Comparison of ENCODE assay signal across 8 cellular contexts in the genomic region with DNA sequence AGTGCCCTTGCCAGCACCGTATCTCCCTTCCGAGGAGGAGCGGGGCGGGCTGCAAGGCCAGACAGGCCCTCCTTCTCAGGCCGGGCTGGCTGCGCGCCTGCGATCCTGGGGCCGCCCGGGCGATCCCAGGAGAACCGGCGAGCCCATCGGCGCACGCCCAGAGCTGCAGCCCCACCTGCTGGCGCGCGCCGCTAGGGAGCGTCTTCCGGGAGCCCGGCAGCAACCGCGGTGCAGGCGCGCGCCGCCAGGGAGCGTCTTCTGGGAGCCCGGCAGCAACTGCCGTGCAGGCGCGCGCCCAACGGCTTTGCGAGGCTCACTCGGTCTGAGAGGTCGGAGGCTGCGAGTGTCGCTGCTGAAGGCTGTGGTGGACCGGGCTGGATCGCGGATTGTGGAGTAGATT.
A peak's percentile ranks its signal among the peaks of the same experiment; 100 is the strongest.
DNase-seq lines count a peak whose midpoint lies in the region; ATAC-seq, FAIRE-seq and TF ChIP-seq lines count a peak whose summit lies in the region.
"Not testable (repeated sequence)": the region's sequence is repeated elsewhere in the genome, so short reads cannot be mapped to it uniquely, and the experiment has no call there.

No MANE protein-coding gene starts in this region.

- H3K4me2 ChIP-seq in K562 (ENCODE audit: insufficient read depth, low read length) = not testable (repeated sequence)

- H4K20me1 ChIP-seq in K562 (replicated peaks; ENCODE audit: control insufficient read depth, insufficient read depth, low read length) = not testable (repeated sequence)

- WGBS in K562 (ENCODE audit: insufficient coverage, low coverage, missing lambda C conversion rate) = 0% methylated on average over 4 of the region's 44 CpGs

- H3K79me2 ChIP-seq in K562 (ENCODE audit: control insufficient read depth, insufficient read depth, low read length) = not testable (repeated sequence)

- not testable (repeated sequence) for TF ChIP-seq POLR2A in H54 (IDR thresholded peaks at IDR 0.05; ENCODE audit: low read depth, low read length); K562 (conservative IDR thresholded peaks at IDR 0.05)

- not testable (repeated sequence) for H3K9me3 Mint-ChIP-seq in type B pancreatic cell

- not testable (repeated sequence) for H3K27ac Mint-ChIP-seq in type B pancreatic cell

- not testable (repeated sequence) for H2AFZ ChIP-seq in K562 (ENCODE audit: low read depth, low read length)

- H3K4me3 Mint-ChIP-seq in type B pancreatic cell = not testable (repeated sequence)

- not testable (repeated sequence) for H3K36me3 ChIP-seq in K562 (ENCODE audit: control insufficient read depth, insufficient read depth, low read length); kidney (ENCODE audit: control insufficient read depth in 1 of 2, insufficient read depth in 2 of 2, low read length in 2 of 2)

- not testable (repeated sequence) for H3K27me3 ChIP-seq in K562 (ENCODE audit: control insufficient read depth in 2 of 2, insufficient read depth in 2 of 2, low read length in 2 of 2)

- peak in 2 of 3 experiments; percentile 40 to 56; a peak in 4 of 6 replicates for TF ChIP-seq CTCF in K562 (IDR thresholded peaks at IDR 0.05 in 2 of 3, conservative IDR thresholded peaks at IDR 0.05 in 1 of 3; ENCODE audit: insufficient read depth in 2 of 3, low read depth in 1 of 3, low read length in 3 of 3)
- TF ChIP-seq CTCF in kidney (IDR thresholded peaks at IDR 0.05; ENCODE audit: borderline replicate concordance, extremely low read depth, insufficient read depth) = peak; percentile 44
- peak; percentile 62 for TF ChIP-seq CTCF in type B pancreatic cell (conservative IDR thresholded peaks at IDR 0.05)

- CTCF ChIA-PET in K562 (lab: Yijun Ruan, JAX; ENCODE audit: low intra/inter-chr PET ratio) = not testable (repeated sequence)

- not testable (repeated sequence) for H3K4me1 Mint-ChIP-seq in type B pancreatic cell (ENCODE audit: unreplicated experiment)

- POLR2A ChIA-PET in K562 (lab: Yijun Ruan, JAX) = not testable (repeated sequence)

- ATAC-seq in GM18508 (IDR thresholded peaks at IDR 0.05; ENCODE audit: insufficient read depth, unreplicated experiment) (peak; percentile 100), HG03460 (IDR thresholded peaks at IDR 0.05; ENCODE audit: unreplicated experiment) (peak; percentile 100), K562 (peak; percentile 100)

- DNase-seq in H54 (ENCODE audit: insufficient read length, low spot score); K562 (ENCODE audit: extremely low read depth in 1 of 4, low spot score in 3 of 4): not testable (repeated sequence)
- DNase-seq in activated CD4-positive, alpha-beta T cell treated with anti-CD3 and anti-CD28 coated beads, Interleukin-2, amount 50 U/mL, for 4 hours = peak; percentile 66 to 69
- DNase-seq in kidney (peak; percentile 90), type B pancreatic cell (ENCODE audit: extremely low spot score, unreplicated experiment) (peak; percentile 94)
- DNase-seq in stimulated activated CD4-positive, alpha-beta T cell treated with anti-CD3 and anti-CD28 coated beads, Interleukin-15, amount 100 ng/mL, for 1 hour (ENCODE audit: low read depth in 1 of 2, low spot score in 1 of 2) = peak; percentile 51 to 71

- H3K4me1 ChIP-seq in K562 (replicated peaks in 1 of 2; ENCODE audit: control insufficient read depth in 2 of 2, insufficient read depth in 2 of 2, low read length in 2 of 2); kidney (ENCODE audit: control insufficient read depth in 1 of 2, insufficient read depth in 1 of 2, low read depth in 1 of 2, low read length in 2 of 2): not testable (repeated sequence)

- not testable (repeated sequence) for BruUV-seq in K562 (replicated peaks; lab: Mats Ljungman, UMichigan)

- H3K9me3 ChIP-seq in K562 (replicated peaks; ENCODE audit: control insufficient read depth, insufficient read depth, low read depth, low read length); kidney (ENCODE audit: control insufficient read depth in 1 of 2, low read length in 2 of 2): not testable (repeated sequence)

- intact Hi-C loops in K562 (cut with micrococcal nuclease); kidney (cut with DNase I): not testable (repeated sequence)

- not testable (repeated sequence) for H3K9me1 ChIP-seq in K562 (ENCODE audit: control insufficient read depth, insufficient read depth, low read length)

- H3K27ac ChIP-seq in K562 (ENCODE audit: extremely low read depth, low read depth, low read length); kidney (ENCODE audit: low read depth in 2 of 2, low read length in 2 of 2): not testable (repeated sequence)

- H3K27me3 Mint-ChIP-seq in type B pancreatic cell = not testable (repeated sequence)

- not testable (repeated sequence) for TF ChIP-seq EP300 in K562 (IDR thresholded peaks at IDR 0.05; ENCODE audit: low read length)

- in situ Hi-C loops in K562 (cut with MboI) = not testable (repeated sequence)

- FAIRE-seq in H54 (lab: Jason Lieb, UNC) = peak; percentile 23
- FAIRE-seq in K562 (lab: Jason Lieb, UNC); kidney (lab: Jason Lieb, UNC): not testable (repeated sequence)

- TF ChIP-seq RAD21 in K562 (CRISPR knock-in tag; conservative IDR thresholded peaks at IDR 0.05 in 1 of 2, IDR thresholded peaks at IDR 0.05 in 1 of 2) = peak; percentile 51 to 68

- not testable (repeated sequence) for H3K36me3 Mint-ChIP-seq in type B pancreatic cell

- H3K4me3 ChIP-seq in K562; kidney (ENCODE audit: low read length in 2 of 2): not testable (repeated sequence)

- not testable (repeated sequence) for H3K9ac ChIP-seq in K562 (ENCODE audit: insufficient read depth in 1 of 2, low read depth in 2 of 2, low read length in 2 of 2); kidney (ENCODE audit: low read length in 2 of 2)

TF ChIP-seq in K562, 482 proteins besides CTCF, POLR2A, EP300 and RAD21:
- TF ChIP-seq MAZ (CRISPR knock-in tag; conservative IDR thresholded peaks at IDR 0.05 in 1 of 2, IDR thresholded peaks at IDR 0.05 in 1 of 2) (peak in 1 of 2 experiments; percentile 27; a peak in 1 of 4 replicates), CXXC5 (CRISPR knock-in tag; IDR thresholded peaks at IDR 0.05) (peak; percentile 59), RB1 (IDR thresholded peaks at IDR 0.05; ENCODE audit: low read depth) (peak; percentile 35; the same call in 1 of the 2 replicates), L3MBTL2 (IDR thresholded peaks at IDR 0.05) (peak; percentile 36; the same call in 1 of the 2 replicates), NRF1 (conservative IDR thresholded peaks at IDR 0.05 in 1 of 2, IDR thresholded peaks at IDR 0.05 in 1 of 2) (peak; percentile 23 to 39; a peak in 3 of 4 replicates), SMC3 (conservative IDR thresholded peaks at IDR 0.05; ENCODE audit: insufficient read depth, low read depth, low read length) (0 out of 2 replicates have a peak, but pooled peaks have one; percentile 16), CTBP1 (IDR thresholded peaks at IDR 0.05; ENCODE audit: borderline replicate concordance) (peak; percentile 40; the same call in 1 of the 2 replicates)
- TF ChIP-seq, protein P1, sequence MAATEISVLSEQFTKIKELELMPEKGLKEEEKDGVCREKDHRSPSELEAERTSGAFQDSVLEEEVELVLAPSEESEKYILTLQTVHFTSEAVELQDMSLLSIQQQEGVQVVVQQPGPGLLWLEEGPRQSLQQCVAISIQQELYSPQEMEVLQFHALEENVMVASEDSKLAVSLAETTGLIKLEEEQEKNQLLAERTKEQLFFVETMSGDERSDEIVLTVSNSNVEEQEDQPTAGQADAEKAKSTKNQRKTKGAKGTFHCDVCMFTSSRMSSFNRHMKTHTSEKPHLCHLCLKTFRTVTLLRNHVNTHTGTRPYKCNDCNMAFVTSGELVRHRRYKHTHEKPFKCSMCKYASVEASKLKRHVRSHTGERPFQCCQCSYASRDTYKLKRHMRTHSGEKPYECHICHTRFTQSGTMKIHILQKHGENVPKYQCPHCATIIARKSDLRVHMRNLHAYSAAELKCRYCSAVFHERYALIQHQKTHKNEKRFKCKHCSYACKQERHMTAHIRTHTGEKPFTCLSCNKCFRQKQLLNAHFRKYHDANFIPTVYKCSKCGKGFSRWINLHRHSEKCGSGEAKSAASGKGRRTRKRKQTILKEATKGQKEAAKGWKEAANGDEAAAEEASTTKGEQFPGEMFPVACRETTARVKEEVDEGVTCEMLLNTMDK (IDR thresholded peaks at IDR 0.05; ENCODE audit: borderline replicate concordance, insufficient read depth, low read depth, low read length, poor library complexity, severe bottlenecking) = peak; percentile 64
- TF ChIP-seq, protein P2, sequence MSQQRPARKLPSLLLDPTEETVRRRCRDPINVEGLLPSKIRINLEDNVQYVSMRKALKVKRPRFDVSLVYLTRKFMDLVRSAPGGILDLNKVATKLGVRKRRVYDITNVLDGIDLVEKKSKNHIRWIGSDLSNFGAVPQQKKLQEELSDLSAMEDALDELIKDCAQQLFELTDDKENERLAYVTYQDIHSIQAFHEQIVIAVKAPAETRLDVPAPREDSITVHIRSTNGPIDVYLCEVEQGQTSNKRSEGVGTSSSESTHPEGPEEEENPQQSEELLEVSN (IDR thresholded peaks at IDR 0.05; ENCODE audit: borderline replicate concordance in 1 of 2, extremely low read depth in 1 of 2, insufficient read depth in 1 of 2, insufficient read length in 1 of 2, low read depth in 1 of 2, low read length in 1 of 2, poor library complexity in 1 of 2, severe bottlenecking in 1 of 2) = peak in 1 of 2 experiments; percentile 22
TF ChIP-seq in K562: peak in this region for 9; not testable (repeated sequence) for 473.
